Comparison of ENCODE assay signal across 9 cellular contexts in the genomic region with DNA sequence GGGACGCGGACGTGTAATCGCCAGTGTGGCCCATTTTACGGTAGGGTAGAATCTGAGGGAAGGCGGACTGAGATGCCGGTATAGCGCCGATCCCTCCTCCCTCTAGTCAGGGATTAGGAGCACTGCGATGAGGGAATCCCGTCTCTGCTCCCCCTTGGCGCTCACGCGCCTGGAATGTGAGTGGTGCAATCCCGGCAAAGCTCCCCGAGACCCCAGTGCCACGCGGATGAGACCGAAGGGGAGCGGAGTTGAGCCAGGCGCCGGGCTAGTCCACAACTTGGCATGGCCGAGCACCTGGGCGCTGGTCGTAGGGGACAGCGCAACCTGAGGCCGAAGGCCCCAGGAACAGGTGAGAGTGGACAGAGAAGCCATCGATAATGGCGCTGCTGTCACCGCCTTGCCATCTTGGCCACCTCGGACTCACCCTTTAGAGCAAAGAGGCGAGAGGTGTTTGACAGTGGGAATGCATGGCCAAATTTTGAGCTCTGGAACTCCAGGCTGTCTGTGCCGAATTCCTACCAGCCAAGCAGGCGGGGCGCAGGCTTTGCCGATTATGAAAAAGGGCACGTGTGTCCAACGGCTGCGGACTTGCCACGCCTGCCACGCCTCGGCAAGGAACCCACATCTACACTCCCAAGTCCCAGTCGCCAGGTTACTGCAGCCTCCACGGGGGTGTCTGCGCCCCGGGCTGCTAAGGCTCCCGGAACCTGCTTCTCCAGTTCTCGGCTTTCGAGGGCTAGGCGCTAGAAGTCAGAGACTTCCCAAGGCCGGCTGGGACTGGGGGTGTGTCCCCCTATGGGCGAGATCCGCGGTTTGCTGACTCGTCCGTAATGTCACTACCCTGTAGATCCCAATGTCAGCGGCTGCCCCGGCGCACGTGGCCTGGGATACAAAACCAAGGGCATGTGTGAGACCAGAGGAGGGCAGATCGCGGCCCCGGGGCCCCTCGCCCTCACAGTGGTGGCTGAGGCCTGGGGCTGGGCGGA. TPM values are rescaled to one million over a fixed set of nuclear protein-coding genes. Genes with fewer than 3 reads are reported as not detected.
DNase-seq lines count a peak whose midpoint lies in the region; ATAC-seq and TF ChIP-seq lines count a peak whose summit lies in the region.
"Had no signal": no experiment of that assay in that cellular context is flagged by ENCODE, and none has a peak within 500 bp of the region (broad histone marks: within the 10 kb centered on the region; RNA-seq: fewer than 3 reads in every experiment).

No MANE protein-coding gene starts in this region.

- peaks cover 0 to 2% of the 10 kb centered on the region in 2 donors for H3K9me3 ChIP-seq in lung (ENCODE audit: control insufficient read depth in 2 of 2, insufficient read depth in 1 of 2, low read length in 1 of 2)

- H3K27ac ChIP-seq in dorsolateral prefrontal cortex (no peak overlapping the region), lung (ENCODE audit: low read depth in 1 of 2, low read length in 1 of 2) (peak overlapping the region in 1 of 2 donors; percentile 35), urinary bladder (ENCODE audit: low read depth) (no peak overlapping the region)

- H3K36me3 ChIP-seq in lung (ENCODE audit: control insufficient read depth in 2 of 2, insufficient read depth in 2 of 2, low read length in 2 of 2) (no peaks in the 10 kb centered on the region), urinary bladder (ENCODE audit: insufficient read depth) (no peaks in the 10 kb centered on the region)

- peaks cover 0 to 10% of the 10 kb centered on the region in 2 donors for H3K4me1 ChIP-seq in lung (ENCODE audit: control insufficient read depth in 2 of 2, insufficient read depth in 2 of 2, low read length in 2 of 2)
- no peaks in the 10 kb centered on the region for H3K4me1 ChIP-seq in urinary bladder (ENCODE audit: insufficient read depth)

- TF ChIP-seq CTCF in dorsolateral prefrontal cortex (IDR thresholded peaks at IDR 0.05 in 54 of 56, conservative IDR thresholded peaks at IDR 0.05 in 2 of 56; ENCODE audit: low read depth in 1 of 56, partially characterized antibody in 56 of 56) (no peak), lung (IDR thresholded peaks at IDR 0.05; ENCODE audit: control extremely low read depth, extremely low read depth) (no peak)

- DNase-seq in Right ventricle myocardium superior (peak; percentile 61), Right ventricle myocardium inferior (ENCODE audit: missing footprints) (no peak), dorsolateral prefrontal cortex (no peak), lung (ENCODE audit: low spot score) (no peak)
- DNase-seq in activated effector memory CD4-positive, alpha-beta T cell treated with anti-CD3 and anti-CD28 coated beads, Interleukin-2, amount 50 U/mL, for 16 hours = no peak
- DNase-seq: DMS53 had no signal

- WGBS in lung, 2 donors = 2% methylated on average over 64 to 65 of the region's 65 CpGs
- whole genome bisulfite sequencing in urinary bladder = 11% methylated on average over 65 of the region's 65 CpGs

- intact Hi-C loops in Right ventricle myocardium superior (cut with DNase I) (no loop called here), Right ventricle myocardium inferior (cut with DNase I) (loop anchor here (5.0 kb wide), 3 partner anchors 139 to 709 kb away; no protein-coding TSS in a partner anchor), dorsolateral prefrontal cortex (cut with DNase I) (loop anchor here in 1 of 2 donors (5.0 kb wide), 1 partner anchor 709 kb away; no protein-coding TSS in a partner anchor)

- peak overlapping the region in 40 of 59 donors; percentile 2 to 85 (median 25) for H3K4me3 ChIP-seq in dorsolateral prefrontal cortex
- H3K4me3 ChIP-seq in lung = peak overlapping the region; percentile 62
- H3K4me3 ChIP-seq in urinary bladder (ENCODE audit: low read depth, low read length) = peak overlapping the region; percentile 36

- peak; percentile 14 for ATAC-seq in Right ventricle myocardium superior (ENCODE audit: poor library complexity)
- no peak for ATAC-seq in Right ventricle myocardium inferior
- ATAC-seq in lung (ENCODE audit: insufficient read depth, low FRiP score) = no peak
- ATAC-seq in GM18519 (IDR thresholded peaks at IDR 0.05; ENCODE audit: low FRiP score, unreplicated experiment) = no peak
- ATAC-seq in GM19035 (IDR thresholded peaks at IDR 0.05; ENCODE audit: unreplicated experiment) = no peak

- H3K27me3 ChIP-seq in dorsolateral prefrontal cortex = peaks cover 3 to 56% (median 31%) of the 10 kb centered on the region in 45 donors
- no peaks in the 10 kb centered on the region for H3K27me3 ChIP-seq in lung (ENCODE audit: control insufficient read depth, insufficient read depth)

RNA-seq across cellular contexts. Expression of a gene that starts 2.6 kb away (rescaled TPM):
- total RNA-seq in Right ventricle myocardium superior (18.3 TPM), Right ventricle myocardium inferior (10.6 TPM), dorsolateral prefrontal cortex (1 to 10 TPM in 62 of 120 experiments, under 1 TPM in 58; 0.19 to 4.6 (median 1.0) TPM), lung (10 to 100 TPM; 13.7 to 86.9 TPM), urinary bladder (21.7 TPM)
- polyA plus RNA-seq in lung (1 to 10 TPM; 3.9 to 4.0 TPM), urinary bladder (1.8 TPM)
